In the genomic region with DNA sequence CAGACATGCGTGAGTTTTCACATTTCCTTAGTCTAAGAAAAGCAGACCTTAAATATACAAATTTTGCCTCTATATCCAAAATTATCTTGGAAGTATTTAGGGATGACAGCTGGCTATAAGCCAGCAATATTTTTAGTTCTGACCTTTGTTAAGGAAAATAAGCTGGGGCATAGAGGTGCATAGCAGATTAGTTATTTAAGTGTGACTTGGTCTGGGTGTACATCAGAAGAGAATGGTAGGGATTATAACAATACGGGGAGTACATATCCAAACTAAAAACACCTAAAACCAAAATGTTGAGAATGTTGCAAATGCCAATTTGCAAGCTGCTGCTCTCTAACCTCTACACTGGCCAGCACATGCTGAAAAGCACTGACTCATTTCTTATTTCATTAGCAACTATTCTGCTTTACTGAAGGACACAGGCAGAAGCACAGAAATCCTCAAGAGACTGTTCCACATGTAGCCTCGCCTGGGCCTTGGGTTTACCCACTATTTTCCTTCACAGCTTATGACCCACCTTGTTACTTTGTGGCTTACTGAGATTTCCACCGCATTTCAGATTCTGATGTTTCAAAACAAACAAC, we compare ENCODE assay signal across 1 cellular context.
TF ChIP-seq lines count a peak whose summit lies in the region.

No MANE protein-coding gene starts in this region.

TF ChIP-seq in IMR-90, 13 proteins besides CTCF, POLR2A, EP300 and RAD21:
- TF ChIP-seq BHLHE40 (IDR thresholded peaks at IDR 0.05; ENCODE audit: low read depth, low read length) (no peak), NFE2L2 (IDR thresholded peaks at IDR 0.05; ENCODE audit: low read depth, low read length) (no peak), CEBPB (IDR thresholded peaks at IDR 0.05; ENCODE audit: low read depth, low read length) (no peak), SMC3 (IDR thresholded peaks at IDR 0.05; ENCODE audit: low read depth, low read length) (no peak), FOS (IDR thresholded peaks at IDR 0.05; ENCODE audit: low read depth, low read length) (no peak), MAZ (IDR thresholded peaks at IDR 0.05; ENCODE audit: borderline replicate concordance, low read depth, low read length) (no peak)
TF ChIP-seq in IMR-90: peak in this region for 0.
